ENCODE assay signal across 19 cellular contexts in the genomic region with DNA sequence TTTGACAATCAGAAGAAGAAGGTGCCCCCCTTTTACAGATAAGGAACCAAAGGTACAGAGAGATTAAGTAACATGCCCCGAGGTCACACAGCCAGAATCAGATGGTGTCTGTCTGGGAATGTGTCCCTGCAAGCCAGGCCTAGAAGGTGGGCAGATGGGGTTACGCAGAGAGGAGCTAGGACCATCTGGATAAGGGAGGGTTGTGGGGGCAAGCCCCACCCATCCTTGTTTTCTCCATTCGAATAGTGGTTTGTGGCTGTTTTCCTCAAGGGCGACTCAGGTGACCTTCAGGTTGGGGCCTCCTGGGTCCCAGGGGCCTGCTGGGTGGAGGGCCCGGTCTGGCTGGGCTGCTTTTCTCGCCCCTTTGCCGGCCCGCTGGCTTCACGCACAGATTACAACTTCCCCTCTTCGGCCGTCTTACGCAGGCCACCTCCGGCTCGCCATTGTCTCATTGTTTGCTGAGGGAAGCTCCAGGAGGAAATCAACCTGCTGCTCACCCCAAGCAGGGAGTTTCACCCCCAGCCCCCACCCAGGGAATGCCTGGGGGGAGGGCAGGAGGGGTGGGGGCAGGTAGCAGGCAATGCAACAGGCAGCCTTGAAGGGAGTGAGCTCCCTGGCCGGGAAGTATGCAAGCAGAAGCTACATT. TPM values are rescaled to one million over a fixed set of nuclear protein-coding genes. Genes with fewer than 3 reads are reported as not detected.
DNase-seq lines count a peak whose midpoint lies in the region; ATAC-seq lines count a peak whose summit lies in the region.
"Had no signal": no experiment of that assay in that cellular context is flagged by ENCODE, and none has a peak within 500 bp of the region (broad histone marks: within the 10 kb centered on the region; RNA-seq: fewer than 3 reads in every experiment).

No MANE protein-coding gene starts in this region.

- H3K36me3 ChIP-seq in HUES64 (ENCODE audit: insufficient read depth, low read length) = no peaks in the 10 kb centered on the region

- H3K27me3 ChIP-seq in HUES64 (ENCODE audit: insufficient read depth, low read length) = peaks cover 10% of the 10 kb centered on the region

- H3K4me3 Mint-ChIP-seq in activated CD4-positive, alpha-beta T cell treated with anti-CD3 and anti-CD28 coated beads, Interleukin-2, amount 10 ng/mL, durations not matched to agents 7 days and 5 days = no peak overlapping the region
- H3K4me3 Mint-ChIP-seq: activated naive CD4-positive, alpha-beta T cell treated with anti-CD3 and anti-CD28 coated beads, Interleukin-2, amount 10 ng/mL, durations not matched to agents 7 days and 5 days had no signal

- H3K36me3 Mint-ChIP-seq in activated CD4-positive, alpha-beta T cell treated with anti-CD3 and anti-CD28 coated beads, Interleukin-2, amount 10 ng/mL, durations not matched to agents 7 days and 5 days (ENCODE audit: low read depth) = no peaks in the 10 kb centered on the region
- H3K36me3 Mint-ChIP-seq: activated naive CD4-positive, alpha-beta T cell treated with anti-CD3 and anti-CD28 coated beads, Interleukin-2, amount 10 ng/mL, durations not matched to agents 7 days and 5 days had no signal

- 20% methylated on average over 15 of the region's 15 CpGs for WGBS in HUES64

- H3K9me3 ChIP-seq in HUES64 (ENCODE audit: insufficient read depth, low read depth, low read length) = no peaks in the 10 kb centered on the region
- H3K9me3 ChIP-seq: mucosa of descending colon had no signal

- ATAC-seq in HG03432 (IDR thresholded peaks at IDR 0.05; ENCODE audit: unreplicated experiment) = no peak
- ATAC-seq: GM12878, mucosa of descending colon had no signal

- no peak overlapping the region for H3K4me3 ChIP-seq in HUES64 (ENCODE audit: low read length)
- H3K4me3 ChIP-seq: GM12878, mucosa of descending colon, SK-N-MC had no signal

- DNase-seq in dermis blood vessel endothelial cell = peak; percentile 88
- DNase-seq in iPS-NIHi11 (ENCODE audit: low spot score) = peak; percentile 43
- peak; percentile 7 for DNase-seq in putamen (ENCODE audit: low spot score)
- no peak for DNase-seq in activated gamma-delta T cell (lab: John Stamatoyannopoulos, UW)
- no peak for DNase-seq in epidermal melanocyte (ENCODE audit: insufficient read length, low spot score)
- no peak for DNase-seq in activated CD4-positive, alpha-beta T cell treated with anti-CD3 and anti-CD28 coated beads, Interleukin-2, amount 10 ng/mL, durations not matched to agents 7 days and 5 days
- DNase-seq: activated CD4-positive, alpha-beta T cell treated with anti-CD3 and anti-CD28 coated beads for 48 hours; activated CD8-positive, alpha-beta memory T cell treated with anti-CD3 and anti-CD28 coated beads, Interleukin-2, amount 50 U/mL, for 48 hours; activated naive CD4-positive, alpha-beta T cell treated with anti-CD3 and anti-CD28 coated beads, Interleukin-2, amount 10 ng/mL, durations not matched to agents 7 days and 5 days; mucosa of descending colon; NCI-H2081 treated with DMSO at 0.1 percent for 48 hours; NCI-H748 treated with DMSO at 0.1 percent for 48 hours; nucleus accumbens; stimulated activated CD4-positive, alpha-beta T cell treated with anti-CD3 and anti-CD28 coated beads, Interleukin-4, amount 100 ng/mL, for 4 hours; stimulated activated CD8-positive, alpha-beta memory T cell treated with anti-CD3 and anti-CD28 coated beads, Interleukin-4, amount 100 ng/mL, for 48 hours had no signal

- peaks cover 26% of the 10 kb centered on the region for H3K4me1 ChIP-seq in HUES64 (ENCODE audit: insufficient read depth, low read length)

- CTCF ChIA-PET in activated CD4-positive, alpha-beta T cell treated with anti-CD3 and anti-CD28 coated beads, Interleukin-2, amount 10 ng/mL, durations not matched to agents 7 days and 5 days (lab: Charles Lee) = no interaction called here

- H3K4me1 Mint-ChIP-seq in activated CD4-positive, alpha-beta T cell treated with anti-CD3 and anti-CD28 coated beads, Interleukin-2, amount 10 ng/mL, durations not matched to agents 7 days and 5 days = no peaks in the 10 kb centered on the region
- H3K4me1 Mint-ChIP-seq: activated naive CD4-positive, alpha-beta T cell treated with anti-CD3 and anti-CD28 coated beads, Interleukin-2, amount 10 ng/mL, durations not matched to agents 7 days and 5 days had no signal

- H3K27ac Mint-ChIP-seq in activated CD4-positive, alpha-beta T cell treated with anti-CD3 and anti-CD28 coated beads, Interleukin-2, amount 10 ng/mL, durations not matched to agents 7 days and 5 days = no peak overlapping the region
- H3K27ac Mint-ChIP-seq: activated naive CD4-positive, alpha-beta T cell treated with anti-CD3 and anti-CD28 coated beads, Interleukin-2, amount 10 ng/mL, durations not matched to agents 7 days and 5 days had no signal

- POLR2A ChIA-PET in activated CD4-positive, alpha-beta T cell treated with anti-CD3 and anti-CD28 coated beads, Interleukin-2, amount 10 ng/mL, durations not matched to agents 7 days and 5 days (lab: Charles Lee) = no interaction called here

- H3K27ac ChIP-seq in HUES64 (ENCODE audit: low read depth, low read length) = peak overlapping the region; percentile 68
- H3K27ac ChIP-seq: SK-N-MC had no signal

- H3K9ac ChIP-seq in HUES64 (ENCODE audit: low read depth, low read length) = no peak overlapping the region

- peaks cover 30% of the 10 kb centered on the region for H3K27me3 Mint-ChIP-seq in activated CD4-positive, alpha-beta T cell treated with anti-CD3 and anti-CD28 coated beads, Interleukin-2, amount 10 ng/mL, durations not matched to agents 7 days and 5 days

- H3K9me3 Mint-ChIP-seq in activated CD4-positive, alpha-beta T cell treated with anti-CD3 and anti-CD28 coated beads, Interleukin-2, amount 10 ng/mL, durations not matched to agents 7 days and 5 days = no peaks in the 10 kb centered on the region
- H3K9me3 Mint-ChIP-seq: activated naive CD4-positive, alpha-beta T cell treated with anti-CD3 and anti-CD28 coated beads, Interleukin-2, amount 10 ng/mL, durations not matched to agents 7 days and 5 days had no signal

RNA-seq across cellular contexts. Expression of a gene that starts 30.8 kb away (rescaled TPM):
- polyA plus RNA-seq in HUES64 (2013, experiment 1 of 2) = 117 TPM
- polyA plus RNA-seq in HUES64 (2013, experiment 2 of 2) = 127 TPM
- 128 and 213 TPM in 2 replicates for total RNA-seq in dermis blood vessel endothelial cell
- total RNA-seq in activated CD4-positive, alpha-beta T cell treated with anti-CD3 and anti-CD28 coated beads, Interleukin-2, amount 10 ng/mL, durations not matched to agents 7 days and 5 days = 100 to 1,000 TPM; 111 to 133 TPM

RNA-seq across cellular contexts. Expression of a gene that starts 35.7 kb away (rescaled TPM):
- polyA plus RNA-seq in HUES64 (2013, experiment 1 of 2) = 1.7 TPM
- polyA plus RNA-seq in HUES64 (2013, experiment 2 of 2) = 2.7 TPM
- total RNA-seq in dermis blood vessel endothelial cell = 2.0 and 2.7 TPM in 2 replicates
- total RNA-seq in activated CD4-positive, alpha-beta T cell treated with anti-CD3 and anti-CD28 coated beads, Interleukin-2, amount 10 ng/mL, durations not matched to agents 7 days and 5 days = not detected
- total RNA-seq: GM12878 had no signal

Comparison
In these comparisons a context has a peak if more than half of its experiments do, and no peak if none do; other contexts are left out.
1. DNase-seq: peak in dermis blood vessel endothelial cell (single experiment), iPS-NIHi11 (single experiment) and putamen (single experiment); none in activated gamma-delta T cell (single experiment), epidermal melanocyte (single experiment) and activated CD4-positive, alpha-beta T cell treated with anti-CD3 and anti-CD28 coated beads, Interleukin-2, amount 10 ng/mL, durations not matched to agents 7 days and 5 days (single experiment).